Comparison of ENCODE assay signal across 8 cellular contexts in genomic region chr21:43789276-43790052, GRCh38. TPM values are rescaled to one million over a fixed set of nuclear protein-coding genes. Genes with fewer than 3 reads are reported as not detected.
A peak's percentile ranks its signal among the peaks of the same experiment; 100 is the strongest.
DNase-seq lines count a peak whose midpoint lies in the region; ATAC-seq and TF ChIP-seq lines count a peak whose summit lies in the region.

Gene RRP1, plus strand, starts transcription at chr21:43789577. Its CDS starts 53 bp downstream, at chr21:43789630.

- peak within 1 kb of the TSS; percentile 83 for H2BK5ac ChIP-seq in trophoblast cell (ENCODE audit: low read depth, low read length, poor library complexity)

- H4K12ac ChIP-seq in trophoblast cell (ENCODE audit: low read depth, low read length), result peak within 1 kb of the TSS; percentile 96

- H2BK120ac ChIP-seq in trophoblast cell (ENCODE audit: insufficient read depth, low read length, poor library complexity), result peak within 1 kb of the TSS; percentile 65

- H3K4me3 ChIP-seq in trophoblast cell (ENCODE audit: low read depth, low read length) (peak within 1 kb of the TSS; percentile 97), tibial nerve (peak within 1 kb of the TSS; percentile 68 to 97 (median 81))

- H3K14ac ChIP-seq in trophoblast cell (ENCODE audit: low read length), result peak within 1 kb of the TSS; percentile 93

- H3K79me1 ChIP-seq in trophoblast cell (ENCODE audit: low read length), result peaks cover 5% of the 10 kb centered on the region

- peak; percentile 99 for TF ChIP-seq CTCF in GM12874 (IDR thresholded peaks at IDR 0.05; ENCODE audit: insufficient read depth, low read depth, low read length)
- TF ChIP-seq CTCF in tibial nerve (IDR thresholded peaks at IDR 0.05), result peak; percentile 100

- H4K8ac ChIP-seq in trophoblast cell (ENCODE audit: low read depth, low read length), result peak within 1 kb of the TSS; percentile 95

- intact Hi-C loops in Right ventricle myocardium superior (cut with DNase I), result no loop called here

- H2AK5ac ChIP-seq in trophoblast cell (ENCODE audit: low read length), result peak within 1 kb of the TSS; percentile 51

- H3K4ac ChIP-seq in trophoblast cell (ENCODE audit: low read depth, low read length), result peak within 1 kb of the TSS; percentile 92

- H3K27me3 ChIP-seq in trophoblast cell (ENCODE audit: insufficient read depth, low read length) (no peaks in the 10 kb centered on the region), tibial nerve (no peaks in the 10 kb centered on the region)

- H4K91ac ChIP-seq in trophoblast cell (ENCODE audit: low read depth, low read length), result peak within 1 kb of the TSS; percentile 85

- H3K79me2 ChIP-seq in trophoblast cell (ENCODE audit: control insufficient read depth, insufficient read depth, low read length, poor library complexity), result peaks cover 7% of the 10 kb centered on the region

- TF ChIP-seq EP300 in tibial nerve (IDR thresholded peaks at IDR 0.05), result peak; percentile 78 to 89

- no CpG with 5 or more reads among the region's 84 CpGs for WGBS in trophoblast cell (ENCODE audit: extremely low coverage, insufficient coverage, insufficient read length)
- WGBS in tibial nerve, 2 donors, result 0% methylated on average over 41 to 68 of the region's 84 CpGs

- peak within 1 kb of the TSS; percentile 82 for H3K4me2 ChIP-seq in trophoblast cell (ENCODE audit: low read length)

- peak; percentile 32 to 81 for TF ChIP-seq POLR2A in tibial nerve (IDR thresholded peaks at IDR 0.05)

- H3K4me1 ChIP-seq in trophoblast cell (ENCODE audit: control insufficient read depth in 1 of 2, insufficient read depth in 2 of 2, low read length in 2 of 2) (peaks cover 7 to 8% of the 10 kb centered on the region in 2 experiments), tibial nerve (peaks cover 0 to 23% (median 11%) of the 10 kb centered on the region in 4 donors)

- peak within 1 kb of the TSS; percentile 65 for H2AFZ ChIP-seq in trophoblast cell (ENCODE audit: insufficient read depth, low read length, poor library complexity)

- DNase-seq in NCI-H1417 treated with DMSO at 0.1 percent for 48 hours (lab: John Stamatoyannopoulos, UW) (peak; percentile 64), SW 1271 (lab: John Stamatoyannopoulos, UW) (peak; percentile 52 to 78), Right ventricle myocardium superior (peak; percentile 96), trophoblast cell (peak; percentile 84 to 97), tibial nerve (ENCODE audit: low spot score in 2 of 2) (peak; percentile 85 to 91)
- peak; percentile 81 for DNase-seq in activated naive CD8-positive, alpha-beta T cell treated with anti-CD3 and anti-CD28 coated beads, Interleukin-2, amount 50 U/mL, for 16 hours (ENCODE audit: low read depth, low spot score)

- H3K27ac ChIP-seq in trophoblast cell (ENCODE audit: low read depth, low read length) (peak within 1 kb of the TSS; percentile 75), tibial nerve (peak within 1 kb of the TSS; percentile 75 to 95 (median 87))

- H3K9me3 ChIP-seq in trophoblast cell (ENCODE audit: insufficient read depth, low read depth, low read length) (peaks cover 10% of the 10 kb centered on the region), tibial nerve (no peaks in the 10 kb centered on the region)

- ATAC-seq in HG02763 (IDR thresholded peaks at IDR 0.05; ENCODE audit: unreplicated experiment) (peak; percentile 91), Right ventricle myocardium superior (ENCODE audit: poor library complexity) (peak; percentile 98)

- peak within 1 kb of the TSS; percentile 95 for H3K9ac ChIP-seq in trophoblast cell (ENCODE audit: low read length)

- H3K18ac ChIP-seq in trophoblast cell (ENCODE audit: low read length), result peak within 1 kb of the TSS; percentile 93

- H3K36me3 ChIP-seq in trophoblast cell (ENCODE audit: control insufficient read depth in 1 of 2, insufficient read depth in 2 of 2, low read length in 2 of 2), result peaks cover 31 to 33% of the 10 kb centered on the region in 2 experiments
- peaks cover 0 to 32% (median 6%) of the 10 kb centered on the region in 3 donors for H3K36me3 ChIP-seq in tibial nerve

- no peak within 1 kb of the TSS for H2BK12ac ChIP-seq in trophoblast cell (ENCODE audit: low read length)

- H3K23ac ChIP-seq in trophoblast cell (ENCODE audit: low read length), result no peak within 1 kb of the TSS

RNA-seq across cellular contexts. Expression of gene RRP1, which starts in this region (rescaled TPM):
- 9.4 TPM for total RNA-seq in Right ventricle myocardium superior
- 21.7 and 21.9 TPM in 2 replicates for polyA plus RNA-seq in trophoblast cell (2013)
- total RNA-seq in tibial nerve, result 10 to 100 TPM; 15.5 to 29.4 (median 19.0) TPM

Comparison
In these comparisons a context has a peak if more than half of its experiments do, and no peak if none do; other contexts are left out.
1. Peak in every context shown above with its lines: DNase-seq, ATAC-seq, H3K4me3 ChIP-seq and H3K27ac ChIP-seq.